In the genomic region with DNA sequence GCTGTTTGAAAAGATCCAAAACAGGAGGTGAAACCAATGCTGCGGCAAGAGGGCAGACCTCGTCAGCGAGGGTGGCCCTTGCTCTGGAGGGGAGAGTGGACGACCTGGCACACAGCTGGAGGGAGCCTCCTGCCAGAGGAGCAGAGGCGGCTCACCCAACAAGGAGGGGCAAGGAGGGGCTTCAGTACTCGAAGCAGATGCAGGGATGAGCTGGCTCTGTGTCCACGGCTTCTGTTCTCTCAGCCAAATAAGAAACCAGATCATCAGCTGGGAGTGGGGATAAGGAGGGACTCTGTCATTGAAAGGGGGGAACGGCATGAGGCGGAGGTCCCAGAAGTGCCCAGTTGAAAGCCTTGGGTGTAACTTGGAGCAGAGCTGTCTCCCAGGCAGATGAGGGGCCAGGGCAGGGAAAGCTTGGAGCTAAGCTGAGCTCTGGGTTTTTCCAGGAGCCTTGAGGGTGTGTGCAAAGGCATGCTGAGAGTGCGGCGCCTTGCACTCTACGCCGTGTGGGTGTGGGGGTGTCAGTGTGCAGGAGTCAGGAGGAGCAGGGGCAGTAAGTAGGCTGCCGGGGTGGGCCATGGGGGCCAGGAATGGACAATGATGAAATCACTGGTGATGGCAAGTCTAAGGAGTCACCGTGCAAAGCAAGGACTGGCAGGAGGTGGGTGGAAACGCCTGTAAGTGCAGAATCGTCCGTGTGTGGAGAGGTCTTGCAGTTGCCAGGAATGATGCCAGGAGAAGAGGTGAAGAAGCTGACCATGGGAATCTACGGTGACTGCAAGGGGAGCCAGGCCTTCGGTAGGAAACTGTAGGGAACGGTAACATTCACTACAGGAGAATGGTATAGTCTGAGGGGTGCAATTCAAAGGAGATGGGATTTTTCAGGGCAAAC, we compare ENCODE assay signal across 1 cellular context.
TF ChIP-seq lines count a peak whose summit lies in the region.

No MANE protein-coding gene starts in this region.

TF ChIP-seq in HepG2, 621 proteins besides CTCF, POLR2A, EP300 and RAD21 (continued from another document):
- TF ChIP-seq, protein P1, sequence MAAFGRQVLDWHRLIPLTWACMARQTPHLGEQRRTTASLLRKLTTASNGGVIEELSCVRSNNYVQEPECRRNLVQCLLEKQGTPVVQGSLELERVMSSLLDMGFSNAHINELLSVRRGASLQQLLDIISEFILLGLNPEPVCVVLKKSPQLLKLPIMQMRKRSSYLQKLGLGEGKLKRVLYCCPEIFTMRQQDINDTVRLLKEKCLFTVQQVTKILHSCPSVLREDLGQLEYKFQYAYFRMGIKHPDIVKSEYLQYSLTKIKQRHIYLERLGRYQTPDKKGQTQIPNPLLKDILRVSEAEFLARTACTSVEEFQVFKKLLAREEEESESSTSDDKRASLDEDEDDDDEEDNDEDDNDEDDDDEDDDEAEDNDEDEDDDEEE (CRISPR knock-in tag; IDR thresholded peaks at IDR 0.05) = 0 out of 2 replicates have a peak, but pooled peaks have one; percentile 32
- no peak for TF ChIP-seq ZNF296 (CRISPR knock-in tag; conservative IDR thresholded peaks at IDR 0.05)
- no peak for TF ChIP-seq GABPB1 (CRISPR knock-in tag; IDR thresholded peaks at IDR 0.05)
- no peak for TF ChIP-seq BORCS8-MEF2B (CRISPR knock-in tag; IDR thresholded peaks at IDR 0.05)
- TF ChIP-seq ATF5 (CRISPR knock-in tag; IDR thresholded peaks at IDR 0.05; ENCODE audit: low read depth) = 0 out of 2 replicates have a peak, but pooled peaks have one; percentile 17
- no peak for TF ChIP-seq HNRNPL (IDR thresholded peaks at IDR 0.05; ENCODE audit: low read depth, low read length)
- no peak for TF ChIP-seq MTA3 (CRISPR knock-in tag; IDR thresholded peaks at IDR 0.05)
- no peak for TF ChIP-seq FOXJ3 (CRISPR knock-in tag; IDR thresholded peaks at IDR 0.05; ENCODE audit: borderline replicate concordance)
- TF ChIP-seq ZNF7 (CRISPR knock-in tag; IDR thresholded peaks at IDR 0.05) = no peak
- no peak for TF ChIP-seq GTF2F1 (IDR thresholded peaks at IDR 0.05; ENCODE audit: low read length)
- 0 out of 2 replicates have a peak, but pooled peaks have one; percentile 62 for TF ChIP-seq CCDC6 (CRISPR knock-in tag; IDR thresholded peaks at IDR 0.05)
- no peak for TF ChIP-seq MBNL3 (CRISPR knock-in tag; conservative IDR thresholded peaks at IDR 0.05)
- no peak for TF ChIP-seq MXD3 (CRISPR knock-in tag; IDR thresholded peaks at IDR 0.05)
- TF ChIP-seq, protein P2, sequence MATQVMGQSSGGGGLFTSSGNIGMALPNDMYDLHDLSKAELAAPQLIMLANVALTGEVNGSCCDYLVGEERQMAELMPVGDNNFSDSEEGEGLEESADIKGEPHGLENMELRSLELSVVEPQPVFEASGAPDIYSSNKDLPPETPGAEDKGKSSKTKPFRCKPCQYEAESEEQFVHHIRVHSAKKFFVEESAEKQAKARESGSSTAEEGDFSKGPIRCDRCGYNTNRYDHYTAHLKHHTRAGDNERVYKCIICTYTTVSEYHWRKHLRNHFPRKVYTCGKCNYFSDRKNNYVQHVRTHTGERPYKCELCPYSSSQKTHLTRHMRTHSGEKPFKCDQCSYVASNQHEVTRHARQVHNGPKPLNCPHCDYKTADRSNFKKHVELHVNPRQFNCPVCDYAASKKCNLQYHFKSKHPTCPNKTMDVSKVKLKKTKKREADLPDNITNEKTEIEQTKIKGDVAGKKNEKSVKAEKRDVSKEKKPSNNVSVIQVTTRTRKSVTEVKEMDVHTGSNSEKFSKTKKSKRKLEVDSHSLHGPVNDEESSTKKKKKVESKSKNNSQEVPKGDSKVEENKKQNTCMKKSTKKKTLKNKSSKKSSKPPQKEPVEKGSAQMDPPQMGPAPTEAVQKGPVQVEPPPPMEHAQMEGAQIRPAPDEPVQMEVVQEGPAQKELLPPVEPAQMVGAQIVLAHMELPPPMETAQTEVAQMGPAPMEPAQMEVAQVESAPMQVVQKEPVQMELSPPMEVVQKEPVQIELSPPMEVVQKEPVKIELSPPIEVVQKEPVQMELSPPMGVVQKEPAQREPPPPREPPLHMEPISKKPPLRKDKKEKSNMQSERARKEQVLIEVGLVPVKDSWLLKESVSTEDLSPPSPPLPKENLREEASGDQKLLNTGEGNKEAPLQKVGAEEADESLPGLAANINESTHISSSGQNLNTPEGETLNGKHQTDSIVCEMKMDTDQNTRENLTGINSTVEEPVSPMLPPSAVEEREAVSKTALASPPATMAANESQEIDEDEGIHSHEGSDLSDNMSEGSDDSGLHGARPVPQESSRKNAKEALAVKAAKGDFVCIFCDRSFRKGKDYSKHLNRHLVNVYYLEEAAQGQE (IDR thresholded peaks at IDR 0.05; ENCODE audit: borderline replicate concordance in 1 of 2, low read depth in 1 of 2, low read length in 2 of 2) = no peak
- TF ChIP-seq, protein P3, sequence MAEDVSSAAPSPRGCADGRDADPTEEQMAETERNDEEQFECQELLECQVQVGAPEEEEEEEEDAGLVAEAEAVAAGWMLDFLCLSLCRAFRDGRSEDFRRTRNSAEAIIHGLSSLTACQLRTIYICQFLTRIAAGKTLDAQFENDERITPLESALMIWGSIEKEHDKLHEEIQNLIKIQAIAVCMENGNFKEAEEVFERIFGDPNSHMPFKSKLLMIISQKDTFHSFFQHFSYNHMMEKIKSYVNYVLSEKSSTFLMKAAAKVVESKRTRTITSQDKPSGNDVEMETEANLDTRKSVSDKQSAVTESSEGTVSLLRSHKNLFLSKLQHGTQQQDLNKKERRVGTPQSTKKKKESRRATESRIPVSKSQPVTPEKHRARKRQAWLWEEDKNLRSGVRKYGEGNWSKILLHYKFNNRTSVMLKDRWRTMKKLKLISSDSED (CRISPR knock-in tag; IDR thresholded peaks at IDR 0.05) = peak; percentile 63; the same call in 1 of the 2 replicates
- no peak for TF ChIP-seq ZNF180 (CRISPR knock-in tag; IDR thresholded peaks at IDR 0.05; ENCODE audit: borderline replicate concordance, low read depth)
- no peak for TF ChIP-seq ZNF510 (CRISPR knock-in tag; IDR thresholded peaks at IDR 0.05; ENCODE audit: low read depth)
